Comparison of ENCODE assay signal across 10 cellular contexts in the genomic region with DNA sequence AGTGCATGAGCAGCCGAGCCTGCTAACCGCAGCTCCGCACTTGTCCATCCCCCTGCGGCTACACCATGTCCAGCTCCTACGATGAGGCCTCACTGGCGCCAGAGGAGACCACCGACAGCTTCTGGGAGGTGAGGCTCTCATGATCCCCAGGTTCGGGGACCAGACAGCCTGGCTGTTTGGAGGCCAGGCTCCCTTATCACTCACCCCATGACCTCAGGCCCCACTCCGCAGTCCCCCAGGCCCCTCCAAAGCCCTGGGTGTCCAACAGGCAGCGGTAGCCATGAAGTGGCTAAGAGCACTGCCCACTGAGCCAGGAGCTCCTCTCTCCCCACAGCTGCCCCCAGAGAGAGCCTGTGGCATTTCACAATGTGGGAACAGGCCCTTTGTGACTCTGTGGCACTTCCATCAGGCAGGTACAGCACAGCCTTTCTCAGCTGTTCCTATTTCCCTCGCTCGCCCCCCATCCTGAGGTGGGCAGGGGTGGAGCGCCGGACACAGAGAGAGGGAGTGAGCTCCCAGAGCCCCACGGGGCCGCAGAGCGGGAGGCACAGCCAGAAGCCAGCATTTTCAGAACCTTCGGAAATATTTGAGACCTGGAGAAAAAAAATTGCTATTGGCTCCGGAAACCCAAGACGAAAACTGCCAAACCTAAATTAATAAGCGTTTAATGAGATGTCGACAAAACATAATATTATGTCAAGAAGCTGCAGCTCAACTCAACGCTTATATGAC. TPM values are rescaled to one million over a fixed set of nuclear protein-coding genes. Genes with fewer than 3 reads are reported as not detected.
A peak's percentile ranks its signal among the peaks of the same experiment; 100 is the strongest.
DNase-seq lines count a peak whose midpoint lies in the region; ATAC-seq and TF ChIP-seq lines count a peak whose summit lies in the region.
"Had no signal": no experiment of that assay in that cellular context is flagged by ENCODE, and none has a peak within 500 bp of the region (broad histone marks: within the 10 kb centered on the region; RNA-seq: fewer than 3 reads in every experiment).

No MANE protein-coding gene starts in this region.

- H3K4me3 Mint-ChIP-seq in naive B cell = peak overlapping the region in 5 of 8 donors; percentile 41 to 68 (median 63)

- H3K27me3 ChIP-seq in heart left ventricle (no peaks in the 10 kb centered on the region), vagina (no peaks in the 10 kb centered on the region)

- H3K4me1 Mint-ChIP-seq in naive B cell = peaks cover 4 to 15% (median 12%) of the 10 kb centered on the region in 3 donors

- H3K9me3 ChIP-seq in heart left ventricle (no peaks in the 10 kb centered on the region), vagina (no peaks in the 10 kb centered on the region)

- peak overlapping the region in 2 of 6 donors; percentile 18 to 27 for H3K27ac Mint-ChIP-seq in naive B cell
- H3K27ac Mint-ChIP-seq: activated T-helper 1 cell treated with anti-CD3 and anti-CD28 coated beads, Interleukin-12 subunit alpha, Interleukin-12 subunit beta, Interleukin-2, Interleukin-4 antibody, amounts not matched to agents 30 ng/mL and 10 ng/mL and 1 ng/mL, durations not matched to agents 14 hours and 24 hours and 36 hours had no signal

- H3K36me3 ChIP-seq in heart left ventricle = no peaks in the 10 kb centered on the region
- no peaks in the 10 kb centered on the region for H3K36me3 ChIP-seq in vagina

- H3K4me1 ChIP-seq in heart left ventricle (peaks cover 0 to 18% (median 8%) of the 10 kb centered on the region in 12 donors), vagina (peaks cover 12% of the 10 kb centered on the region)

- peak overlapping the region in 10 of 12 donors; percentile 7 to 57 (median 40) for H3K4me3 ChIP-seq in heart left ventricle
- peak overlapping the region; percentile 58 for H3K4me3 ChIP-seq in coronary artery
- peak overlapping the region; percentile 22 to 39 for H3K4me3 ChIP-seq in vagina

- H3K9me3 Mint-ChIP-seq in naive B cell = no peaks in the 10 kb centered on the region
- H3K9me3 Mint-ChIP-seq: activated T-helper 1 cell treated with anti-CD3 and anti-CD28 coated beads, Interleukin-12 subunit alpha, Interleukin-12 subunit beta, Interleukin-2, Interleukin-4 antibody, amounts not matched to agents 30 ng/mL and 10 ng/mL and 1 ng/mL, durations not matched to agents 14 hours and 24 hours and 36 hours; T-cell had no signal

- TF ChIP-seq CTCF in heart left ventricle (IDR thresholded peaks at IDR 0.05) (no peak), coronary artery (IDR thresholded peaks at IDR 0.05) (no peak), vagina (IDR thresholded peaks at IDR 0.05) (no peak), GM13976 (IDR thresholded peaks at IDR 0.05; ENCODE audit: borderline replicate concordance, control extremely low read depth, extremely low read depth, insufficient read depth, missing control alignments) (no peak)

- intact Hi-C loops in heart left ventricle (cut with DNase I) = loop anchor here in 5 of 10 donors (5.0 to 10.0 kb wide), 4 partner anchors 81 to 616 kb away; a partner anchor contains a TSS
- intact Hi-C loops in Right ventricle myocardium superior (cut with DNase I) = loop anchor here (2.0 kb wide), 1 partner anchor 82 kb away; no protein-coding TSS in a partner anchor
- intact Hi-C loops in vagina (cut with DNase I) = loop anchor here (5.0 kb wide), 1 partner anchor 91 kb away; no protein-coding TSS in a partner anchor

- H3K27ac ChIP-seq in heart left ventricle = peak overlapping the region in 7 of 12 donors; percentile 47 to 66 (median 56)
- H3K27ac ChIP-seq in coronary artery = peak overlapping the region in 1 of 2 donors; percentile 3
- H3K27ac ChIP-seq in vagina = peak overlapping the region; percentile 72

- DNase-seq in heart left ventricle = peak in 2 of 5 donors; percentile 29 to 61
- no peak for DNase-seq in Right ventricle myocardium superior
- no peak for DNase-seq in coronary artery (ENCODE audit: low spot score)
- DNase-seq in naive B cell = no peak
- no peak for DNase-seq in vagina (ENCODE audit: extremely low spot score in 2 of 2)
- no peak for DNase-seq in GM13976 (ENCODE audit: low spot score)
- no peak for DNase-seq in NCI-H2029 (lab: John Stamatoyannopoulos, UW)

- in situ Hi-C loops in GM13976 (cut with MboI; ENCODE audit: low sequenced_read_pairs, unreplicated experiment) = no loop called here

- no peaks in the 10 kb centered on the region for H3K36me3 Mint-ChIP-seq in naive B cell
- H3K36me3 Mint-ChIP-seq: T-cell had no signal

- TF ChIP-seq POLR2A in heart left ventricle (IDR thresholded peaks at IDR 0.05) (no peak), vagina (IDR thresholded peaks at IDR 0.05) (no peak)

- no peaks in the 10 kb centered on the region for H3K27me3 Mint-ChIP-seq in naive B cell

- peak in 1 of 4 donors; percentile 1 for ATAC-seq in heart left ventricle
- ATAC-seq in Right ventricle myocardium superior (ENCODE audit: poor library complexity) = no peak
- ATAC-seq in naive B cell (ENCODE audit: low read depth in 2 of 2) = no peak
- no peak for ATAC-seq in HG03520 (IDR thresholded peaks at IDR 0.05; ENCODE audit: unreplicated experiment)

- WGBS in heart left ventricle, 4 donors = 70 to 74% (median 72%) methylated on average over 19 to 23 of the region's 23 CpGs

RNA-seq across cellular contexts. Expression of a gene that starts 29.7 kb away (rescaled TPM):
- total RNA-seq in heart left ventricle (under 1 TPM in 7 of 9 donors, not detected in 2; 0.12 to 0.46 (median 0.31) TPM), Right ventricle myocardium superior (not detected), vagina (not detected)
- polyA plus RNA-seq in heart left ventricle (under 1 TPM; 0.15 to 0.23 TPM), naive B cell (ENCODE audit: low read depth in 6 of 6) (not detected)
- total RNA-seq: activated T-helper 1 cell treated with anti-CD3 and anti-CD28 coated beads, Interleukin-12 subunit alpha, Interleukin-12 subunit beta, Interleukin-2, Interleukin-4 antibody, amounts not matched to agents 30 ng/mL and 10 ng/mL and 1 ng/mL, durations not matched to agents 14 hours and 24 hours and 36 hours had no signal
